20 cellular contexts compared by ENCODE assay signal in genomic region chr3:117752984-117753717, GRCh38.
DNase-seq lines count a peak whose midpoint lies in the region; ATAC-seq and TF ChIP-seq lines count a peak whose summit lies in the region.
"Had no signal": no experiment of that assay in that cellular context is flagged by ENCODE, and none has a peak within 500 bp of the region (broad histone marks: within the 10 kb centered on the region; RNA-seq: fewer than 3 reads in every experiment).

No MANE protein-coding gene starts in this region.

- peak overlapping the region; percentile 40 for H3K4me3 Mint-ChIP-seq in type B pancreatic cell
- H3K4me3 Mint-ChIP-seq: activated CD4-positive, alpha-beta memory T cell treated with anti-CD3 and anti-CD28 coated beads for 36 hours; activated T-helper 1 cell treated with anti-CD3 and anti-CD28 coated beads, Interleukin-12 subunit alpha, Interleukin-12 subunit beta, Interleukin-2, Interleukin-4 antibody, amounts not matched to agents 30 ng/mL and 10 ng/mL and 1 ng/mL, durations not matched to agents 14 hours and 24 hours and 36 hours; immature natural killer cell had no signal

- no peak overlapping the region; the same call in 1 of the 2 replicates for H2AFZ ChIP-seq in SK-N-SH (ENCODE audit: low read depth)

- no peaks in the 10 kb centered on the region for H3K9me3 Mint-ChIP-seq in type B pancreatic cell

- no peak overlapping the region for H3K27ac ChIP-seq in SK-N-SH (ENCODE audit: low read depth in 2 of 2, low read length in 1 of 2)
- H3K27ac ChIP-seq: skin epidermis had no signal

- CTCF ChIA-PET in SK-N-SH (lab: Yijun Ruan, JAX), result no interaction called here

- peaks cover 17% of the 10 kb centered on the region for H3K4me1 Mint-ChIP-seq in type B pancreatic cell (ENCODE audit: unreplicated experiment)
- H3K4me1 Mint-ChIP-seq: immature natural killer cell had no signal

- no peak overlapping the region for H3K27ac Mint-ChIP-seq in type B pancreatic cell
- H3K27ac Mint-ChIP-seq: activated CD4-positive, alpha-beta memory T cell treated with anti-CD3 and anti-CD28 coated beads for 36 hours; activated T-helper 1 cell treated with anti-CD3 and anti-CD28 coated beads, Interleukin-12 subunit alpha, Interleukin-12 subunit beta, Interleukin-2, Interleukin-4 antibody, amounts not matched to agents 30 ng/mL and 10 ng/mL and 1 ng/mL, durations not matched to agents 14 hours and 24 hours and 36 hours; immature natural killer cell had no signal

- no peak for TF ChIP-seq CTCF in SK-N-SH (IDR thresholded peaks at IDR 0.05)
- TF ChIP-seq CTCF in type B pancreatic cell (conservative IDR thresholded peaks at IDR 0.05), result no peak

- no peaks in the 10 kb centered on the region for H3K36me3 Mint-ChIP-seq in type B pancreatic cell
- H3K36me3 Mint-ChIP-seq: activated CD4-positive, alpha-beta memory T cell treated with anti-CD3 and anti-CD28 coated beads for 36 hours; immature natural killer cell had no signal

- no peak overlapping the region for H3K4me2 ChIP-seq in SK-N-SH

- DNase-seq in SK-N-SH (no peak), NCI-H510A (lab: John Stamatoyannopoulos, UW) (peak; percentile 28), type B pancreatic cell (ENCODE audit: extremely low spot score, unreplicated experiment) (no peak), cortex of kidney (lab: John Stamatoyannopoulos, UW) (no peak)
- DNase-seq: activated CD4-positive, alpha-beta memory T cell treated with anti-CD3 and anti-CD28 coated beads for 36 hours; AML-193; anterior cingulate cortex; dermis blood vessel endothelial cell; DMS153; foreskin melanocyte; immature natural killer cell; NCI-H1930; occipital lobe; stimulated activated naive CD8-positive, alpha-beta T cell treated with anti-CD3 and anti-CD28 coated beads, Interleukin-15, Interleukin-2, amounts not matched to agents 100 U/mL and 50 U/mL, for 24 hours had no signal

- H3K36me3 ChIP-seq in SK-N-SH (replicated peaks in 1 of 2; ENCODE audit: control insufficient read depth in 1 of 2, insufficient read depth in 2 of 2, low read length in 1 of 2) (no peaks in the 10 kb centered on the region), endocrine pancreas (ENCODE audit: control insufficient read depth, insufficient read depth, low read length) (no peaks in the 10 kb centered on the region)

- no peak for TF ChIP-seq EP300 in SK-N-SH (IDR thresholded peaks at IDR 0.05; ENCODE audit: borderline replicate concordance in 1 of 2, low read depth in 1 of 2, low read length in 1 of 2)

- 83% methylated on average over 3 of the region's 3 CpGs for WGBS in SK-N-SH (ENCODE audit: low lambda C conversion rate)

- H3K79me2 ChIP-seq in SK-N-SH (ENCODE audit: insufficient read depth), result no peaks in the 10 kb centered on the region

- no peak for TF ChIP-seq RAD21 in SK-N-SH (IDR thresholded peaks at IDR 0.05; ENCODE audit: low read length)

- peaks cover 7% of the 10 kb centered on the region for H3K27me3 Mint-ChIP-seq in type B pancreatic cell
- H3K27me3 Mint-ChIP-seq: activated CD4-positive, alpha-beta memory T cell treated with anti-CD3 and anti-CD28 coated beads for 36 hours had no signal

- ATAC-seq in SK-N-SH treated with all-trans-retinoic acid at 6 μM for 48 hours (peak; percentile 87), HG02763 (IDR thresholded peaks at IDR 0.05; ENCODE audit: unreplicated experiment) (no peak), GM21360 (IDR thresholded peaks at IDR 0.05; ENCODE audit: unreplicated experiment) (no peak)
- ATAC-seq: stimulated activated naive CD8-positive, alpha-beta T cell treated with anti-CD3 and anti-CD28 coated beads, Interleukin-15, Interleukin-2, amounts not matched to agents 100 U/mL and 50 U/mL, for 24 hours had no signal

- no peaks in the 10 kb centered on the region for H3K9me2 ChIP-seq in SK-N-SH

- H3K4me1 ChIP-seq in SK-N-SH (ENCODE audit: control insufficient read depth in 1 of 2, insufficient read depth in 2 of 2, low read depth in 1 of 2, low read length in 1 of 2) (peaks cover 0 to 4% of the 10 kb centered on the region in 2 experiments; a peak in 2 of 4 replicates), endocrine pancreas (ENCODE audit: control insufficient read depth, insufficient read depth, low read length) (no peaks in the 10 kb centered on the region)

- no peaks in the 10 kb centered on the region for H3F3A ChIP-seq in SK-N-SH (replicated peaks; ENCODE audit: insufficient read depth)

- no peaks in the 10 kb centered on the region for H3K27me3 ChIP-seq in SK-N-SH (ENCODE audit: insufficient read depth)
- no peaks in the 10 kb centered on the region for H3K27me3 ChIP-seq in endocrine pancreas (ENCODE audit: control insufficient read depth, insufficient read depth, low read length)

- POLR2A ChIA-PET in SK-N-SH (lab: Yijun Ruan, JAX), result no interaction called here

- H3K4me3 ChIP-seq in SK-N-SH (ENCODE audit: low read depth in 2 of 2, low read length in 1 of 2) (no peak overlapping the region), endocrine pancreas (ENCODE audit: control insufficient read depth, insufficient read depth, low read length) (peak overlapping the region; percentile 51)
- H3K4me3 ChIP-seq: skin epidermis had no signal

- H3K9ac ChIP-seq in SK-N-SH, result no peak overlapping the region
- H3K9ac ChIP-seq in endocrine pancreas (ENCODE audit: control insufficient read depth, insufficient read depth, low read length), result no peak overlapping the region

- H4K20me1 ChIP-seq in SK-N-SH (ENCODE audit: insufficient read depth), result no peaks in the 10 kb centered on the region

- H3K9me3 ChIP-seq in SK-N-SH (no peaks in the 10 kb centered on the region), endocrine pancreas (ENCODE audit: control insufficient read depth, low read length) (no peaks in the 10 kb centered on the region)

TF ChIP-seq in SK-N-SH treated with all-trans-retinoic acid at 6 μM for 48 hours, 23 proteins besides CTCF, POLR2A, EP300 and RAD21 (continues in another document):
- TF ChIP-seq TCF4 (CRISPR knock-in tag; IDR thresholded peaks at IDR 0.05; ENCODE audit: borderline replicate concordance) (no peak), PATZ1 (CRISPR knock-in tag; IDR thresholded peaks at IDR 0.05; ENCODE audit: borderline replicate concordance) (no peak), ARNTL (CRISPR knock-in tag; IDR thresholded peaks at IDR 0.05; ENCODE audit: borderline replicate concordance, low read depth) (no peak)

TF ChIP-seq in SK-N-SH, 30 proteins besides CTCF, POLR2A, EP300 and RAD21:
- TF ChIP-seq IRF3 (IDR thresholded peaks at IDR 0.05; ENCODE audit: low read depth, low read length) (no peak), RFX5 (IDR thresholded peaks at IDR 0.05; ENCODE audit: low read length) (no peak), MEF2A (IDR thresholded peaks at IDR 0.05; ENCODE audit: borderline replicate concordance, low read depth) (no peak), FOSL2 (IDR thresholded peaks at IDR 0.05; ENCODE audit: borderline replicate concordance, low read depth) (no peak), MAX (IDR thresholded peaks at IDR 0.05; ENCODE audit: low read depth) (no peak), CHD2 (IDR thresholded peaks at IDR 0.05; ENCODE audit: low read length, partially characterized antibody) (no peak)
